In the genomic region with DNA sequence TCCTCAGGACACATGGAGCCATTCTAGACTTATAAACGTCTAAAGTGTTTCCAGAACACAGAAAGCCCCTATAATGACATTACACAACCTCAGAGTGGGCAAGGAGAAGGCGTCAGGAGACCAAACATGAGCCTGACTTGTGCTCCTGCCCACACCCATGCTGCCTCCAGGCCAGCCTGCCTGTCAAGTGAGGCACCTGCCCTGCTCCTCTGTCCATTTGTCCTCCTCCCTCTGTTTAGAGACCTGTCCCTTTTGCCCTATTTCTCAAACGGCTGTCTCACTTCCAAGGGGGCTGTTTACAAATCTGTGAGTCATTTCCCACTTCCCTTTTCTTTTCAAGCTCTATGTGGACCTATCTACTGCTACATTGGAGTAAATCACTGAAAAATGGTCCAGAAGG, we compare ENCODE assay signal across 11 cellular contexts. TPM values are rescaled to one million over a fixed set of nuclear protein-coding genes. Genes with fewer than 3 reads are reported as not detected.
DNase-seq lines count a peak whose midpoint lies in the region; ATAC-seq and TF ChIP-seq lines count a peak whose summit lies in the region.
"Had no signal": no experiment of that assay in that cellular context is flagged by ENCODE, and none has a peak within 500 bp of the region (broad histone marks: within the 10 kb centered on the region; RNA-seq: fewer than 3 reads in every experiment).

No MANE protein-coding gene starts in this region.

- no peak overlapping the region for H3K4me2 ChIP-seq in osteoblast (ENCODE audit: insufficient read depth, low read length)
- H3K4me2 ChIP-seq: neural progenitor cell had no signal

- H3K27ac Mint-ChIP-seq in WTC11 = no peak overlapping the region
- H3K27ac Mint-ChIP-seq: neural progenitor cell had no signal

- H3K4me3 Mint-ChIP-seq in WTC11 = no peak overlapping the region
- H3K4me3 Mint-ChIP-seq: neural progenitor cell had no signal

- H3K27ac ChIP-seq in osteoblast (ENCODE audit: low read depth, low read length) = no peak overlapping the region
- H3K27ac ChIP-seq: body of pancreas, neural progenitor cell, Peyer's patch had no signal

- no peaks in the 10 kb centered on the region for H3K27me3 Mint-ChIP-seq in WTC11 (ENCODE audit: low read depth)

- peaks cover 3% of the 10 kb centered on the region; the same call in 1 of the 2 replicates for H3K36me3 Mint-ChIP-seq in WTC11

- CTCF ChIA-PET in WTC11 (lab: Charles Lee) = no interaction called here

- POLR2A ChIA-PET in WTC11 (lab: Charles Lee) = no interaction called here

- peaks cover under 1% of the 10 kb centered on the region for H3K4me1 ChIP-seq in osteoblast (ENCODE audit: insufficient read depth, low read length)
- H3K4me1 ChIP-seq: body of pancreas, Peyer's patch had no signal

- H3K4me3 ChIP-seq in osteoblast (ENCODE audit: insufficient read depth, low read length) = no peak overlapping the region
- H3K4me3 ChIP-seq: body of pancreas, neural progenitor cell, Peyer's patch had no signal

- peaks cover 37% of the 10 kb centered on the region for H4K20me1 ChIP-seq in osteoblast (ENCODE audit: insufficient read depth, low read length)

- H3K4me1 Mint-ChIP-seq in WTC11 = peaks cover 21% of the 10 kb centered on the region

- peaks cover 41% of the 10 kb centered on the region for H3K79me2 ChIP-seq in osteoblast (ENCODE audit: insufficient read depth, low read length)

- peak; percentile 83 for ATAC-seq in HG03432 (IDR thresholded peaks at IDR 0.05; ENCODE audit: unreplicated experiment)
- ATAC-seq in WTC11 = no peak
- ATAC-seq: body of pancreas had no signal

- TF ChIP-seq CTCF in WTC11 (IDR thresholded peaks at IDR 0.05) (no peak), osteoblast (IDR thresholded peaks at IDR 0.05; ENCODE audit: extremely low read depth, low read depth, low read length) (no peak)

- H3K9me3 ChIP-seq in osteoblast (ENCODE audit: low read depth, low read length) = no peaks in the 10 kb centered on the region
- H3K9me3 ChIP-seq: body of pancreas, Peyer's patch had no signal

- H3K9me3 Mint-ChIP-seq in WTC11 = no peaks in the 10 kb centered on the region
- H3K9me3 Mint-ChIP-seq: neural progenitor cell had no signal

- no peaks in the 10 kb centered on the region for H3K27me3 ChIP-seq in osteoblast (ENCODE audit: insufficient read depth, low read length)
- H3K27me3 ChIP-seq: body of pancreas, neural progenitor cell, Peyer's patch had no signal

- DNase-seq in GM19238 (ENCODE audit: insufficient read length, low spot score) (peak; percentile 12), astrocyte of the hippocampus (ENCODE audit: low read depth, low spot score) (peak; percentile 29), pulmonary artery endothelial cell (ENCODE audit: low read depth, low spot score) (peak; percentile 26), NCI-H526 treated with DMSO at 0.1 percent for 48 hours (lab: John Stamatoyannopoulos, UW) (no peak), cerebellar nuclear complex (lab: John Stamatoyannopoulos, UW) (no peak), WTC11 (ENCODE audit: low spot score) (no peak), osteoblast (ENCODE audit: insufficient read length, low spot score, missing footprints) (no peak)
- DNase-seq: Peyer's patch had no signal

- peaks cover 9% of the 10 kb centered on the region for H3K36me3 ChIP-seq in osteoblast (ENCODE audit: insufficient read depth, low read length)
- H3K36me3 ChIP-seq: neural progenitor cell had no signal

- H2AFZ ChIP-seq in osteoblast (ENCODE audit: low read length) = no peak overlapping the region
- H2AFZ ChIP-seq: neural progenitor cell had no signal

TF ChIP-seq in WTC11, 78 proteins besides CTCF, POLR2A, EP300 and RAD21 (continues in another document):
- no peak for TF ChIP-seq GABPB1 (CRISPR knock-in tag; IDR thresholded peaks at IDR 0.05)
- no peak for TF ChIP-seq ZMAT4 (CRISPR knock-in tag; IDR thresholded peaks at IDR 0.05)
- no peak for TF ChIP-seq ZNF512 (CRISPR knock-in tag; IDR thresholded peaks at IDR 0.05; ENCODE audit: borderline replicate concordance)
- no peak for TF ChIP-seq NR2C2 (CRISPR knock-in tag; IDR thresholded peaks at IDR 0.05)
- TF ChIP-seq, protein P1, sequence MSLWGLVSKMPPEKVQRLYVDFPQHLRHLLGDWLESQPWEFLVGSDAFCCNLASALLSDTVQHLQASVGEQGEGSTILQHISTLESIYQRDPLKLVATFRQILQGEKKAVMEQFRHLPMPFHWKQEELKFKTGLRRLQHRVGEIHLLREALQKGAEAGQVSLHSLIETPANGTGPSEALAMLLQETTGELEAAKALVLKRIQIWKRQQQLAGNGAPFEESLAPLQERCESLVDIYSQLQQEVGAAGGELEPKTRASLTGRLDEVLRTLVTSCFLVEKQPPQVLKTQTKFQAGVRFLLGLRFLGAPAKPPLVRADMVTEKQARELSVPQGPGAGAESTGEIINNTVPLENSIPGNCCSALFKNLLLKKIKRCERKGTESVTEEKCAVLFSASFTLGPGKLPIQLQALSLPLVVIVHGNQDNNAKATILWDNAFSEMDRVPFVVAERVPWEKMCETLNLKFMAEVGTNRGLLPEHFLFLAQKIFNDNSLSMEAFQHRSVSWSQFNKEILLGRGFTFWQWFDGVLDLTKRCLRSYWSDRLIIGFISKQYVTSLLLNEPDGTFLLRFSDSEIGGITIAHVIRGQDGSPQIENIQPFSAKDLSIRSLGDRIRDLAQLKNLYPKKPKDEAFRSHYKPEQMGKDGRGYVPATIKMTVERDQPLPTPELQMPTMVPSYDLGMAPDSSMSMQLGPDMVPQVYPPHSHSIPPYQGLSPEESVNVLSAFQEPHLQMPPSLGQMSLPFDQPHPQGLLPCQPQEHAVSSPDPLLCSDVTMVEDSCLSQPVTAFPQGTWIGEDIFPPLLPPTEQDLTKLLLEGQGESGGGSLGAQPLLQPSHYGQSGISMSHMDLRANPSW (CRISPR knock-in tag; conservative IDR thresholded peaks at IDR 0.05; ENCODE audit: low read depth) = no peak
- TF ChIP-seq, protein P2, sequence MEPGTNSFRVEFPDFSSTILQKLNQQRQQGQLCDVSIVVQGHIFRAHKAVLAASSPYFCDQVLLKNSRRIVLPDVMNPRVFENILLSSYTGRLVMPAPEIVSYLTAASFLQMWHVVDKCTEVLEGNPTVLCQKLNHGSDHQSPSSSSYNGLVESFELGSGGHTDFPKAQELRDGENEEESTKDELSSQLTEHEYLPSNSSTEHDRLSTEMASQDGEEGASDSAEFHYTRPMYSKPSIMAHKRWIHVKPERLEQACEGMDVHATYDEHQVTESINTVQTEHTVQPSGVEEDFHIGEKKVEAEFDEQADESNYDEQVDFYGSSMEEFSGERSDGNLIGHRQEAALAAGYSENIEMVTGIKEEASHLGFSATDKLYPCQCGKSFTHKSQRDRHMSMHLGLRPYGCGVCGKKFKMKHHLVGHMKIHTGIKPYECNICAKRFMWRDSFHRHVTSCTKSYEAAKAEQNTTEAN (CRISPR knock-in tag; IDR thresholded peaks at IDR 0.05) = no peak
- TF ChIP-seq IRF1 (CRISPR knock-in tag; IDR thresholded peaks at IDR 0.05) = no peak
- no peak for TF ChIP-seq ZNF281 (CRISPR knock-in tag; IDR thresholded peaks at IDR 0.05)
- no peak for TF ChIP-seq TCF7 (CRISPR knock-in tag; IDR thresholded peaks at IDR 0.05; ENCODE audit: low read depth)
- no peak for TF ChIP-seq GRHL2 (CRISPR knock-in tag; IDR thresholded peaks at IDR 0.05; ENCODE audit: insufficient replicate concordance, severe bottlenecking)

RNA-seq across cellular contexts. Expression of gene ZDHHC3, which starts 21.0 kb away (rescaled TPM):
- total RNA-seq in pulmonary artery endothelial cell (59.2 and 67.4 TPM in 2 replicates), WTC11 (2021) (57.7 to 59.1 TPM (median 58.0 TPM) in 3 replicates), osteoblast (61.2 and 62.5 TPM in 2 replicates)

RNA-seq across cellular contexts. Expression of gene EXOSC7, which starts 21.1 kb away (rescaled TPM):
- total RNA-seq in pulmonary artery endothelial cell (53.0 and 67.8 TPM in 2 replicates), WTC11 (2021) (85.7 to 96.4 TPM (median 93.0 TPM) in 3 replicates), osteoblast (25.0 and 31.8 TPM in 2 replicates)

Comparison
In these comparisons a context has a peak if more than half of its experiments do, and no peak if none do; other contexts are left out.
1. DNase-seq: peak in GM19238 (single experiment), astrocyte of the hippocampus (single experiment) and pulmonary artery endothelial cell (single experiment); none in NCI-H526 treated with DMSO at 0.1 percent for 48 hours (single experiment), cerebellar nuclear complex (0 of 2), WTC11 (single experiment) and osteoblast (single experiment).